10 cellular contexts compared by ENCODE assay signal in the genomic region with DNA sequence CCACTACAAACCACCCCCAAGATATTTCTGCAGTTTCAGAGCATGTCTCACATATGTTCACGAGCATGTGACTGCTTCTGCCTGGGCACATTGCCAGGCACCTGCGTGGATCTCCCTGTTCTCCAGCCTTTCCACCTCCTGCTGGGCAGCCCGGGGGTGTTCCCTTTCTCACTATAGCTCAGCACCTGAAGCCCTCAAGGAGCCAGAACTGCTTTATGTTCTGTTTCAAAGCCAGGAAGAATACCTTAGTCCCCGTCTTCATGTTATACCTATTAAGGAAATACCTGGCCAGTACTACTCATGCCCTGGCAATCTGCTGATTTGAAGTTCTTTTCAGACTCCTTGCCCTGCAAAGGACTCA.
DNase-seq lines count a peak whose midpoint lies in the region; ATAC-seq and TF ChIP-seq lines count a peak whose summit lies in the region.
"Had no signal": no experiment of that assay in that cellular context is flagged by ENCODE, and none has a peak within 500 bp of the region (broad histone marks: within the 10 kb centered on the region; RNA-seq: fewer than 3 reads in every experiment).

No MANE protein-coding gene starts in this region.

- peak overlapping the region; percentile 8 for H3K9ac ChIP-seq in HUES6 (ENCODE audit: low read length)
- H3K9ac ChIP-seq in iPS-20b (ENCODE audit: low read depth, low read length) = no peak overlapping the region; the same call in 1 of the 2 replicates
- H3K9ac ChIP-seq: SK-N-SH had no signal

- peak; percentile 58 for DNase-seq in DMS153 (lab: John Stamatoyannopoulos, UW)
- DNase-seq in RWPE1 (ENCODE audit: low spot score) = peak; percentile 5
- DNase-seq in effector CD4-positive, alpha-beta T cell = no peak
- no peak for DNase-seq in activated effector memory CD4-positive, alpha-beta T cell treated with Interleukin-2 at 50 U/mL for 16 hours
- DNase-seq in germinal center (ENCODE audit: low spot score) = no peak
- DNase-seq: NCI-H1436 treated with DMSO at 0.1 percent for 48 hours, SK-N-SH had no signal

- CTCF ChIA-PET in RWPE1 (lab: Yijun Ruan, JAX) = no interaction called here

- H3K36me3 ChIP-seq in HUES6 (ENCODE audit: control insufficient read depth, insufficient read depth, low read length) (no peaks in the 10 kb centered on the region), iPS-20b (ENCODE audit: insufficient read depth, low read depth, low read length) (no peaks in the 10 kb centered on the region)

- ATAC-seq in HG02970 (IDR thresholded peaks at IDR 0.05; ENCODE audit: low FRiP score, unreplicated experiment) = no peak

- H3K4me1 ChIP-seq in HUES6 (ENCODE audit: control insufficient read depth, insufficient read depth, low read length) (peaks cover 33% of the 10 kb centered on the region), iPS-20b (ENCODE audit: insufficient read depth, low read length) (peaks cover 27% of the 10 kb centered on the region)

- H3K4me3 ChIP-seq in HUES6 (ENCODE audit: low read depth, low read length) (peak overlapping the region; percentile 11; the same call in 1 of the 2 replicates), iPS-20b (ENCODE audit: low read length) (peak overlapping the region; percentile 56; the same call in 1 of the 2 replicates)

- H3K27ac ChIP-seq in HUES6 (ENCODE audit: low read depth, low read length) (peak overlapping the region; percentile 26; the same call in 1 of the 2 replicates), RWPE1 (no peak overlapping the region), iPS-20b (ENCODE audit: low read length) (peak overlapping the region; percentile 7)

- no peaks in the 10 kb centered on the region; the same call in 1 of the 2 replicates for H3K9me3 ChIP-seq in HUES6 (ENCODE audit: control insufficient read depth, insufficient read depth, low read depth, low read length)
- H3K9me3 ChIP-seq in iPS-20b (ENCODE audit: insufficient read depth, low read depth, low read length) = peaks cover 3% of the 10 kb centered on the region; the same call in 1 of the 2 replicates
- H3K9me3 ChIP-seq: SK-N-SH had no signal

- no peak for TF ChIP-seq CTCF in RWPE1 (conservative IDR thresholded peaks at IDR 0.05; ENCODE audit: low read depth)

- POLR2A ChIA-PET in RWPE1 (lab: Yijun Ruan, JAX; ENCODE audit: low non-redundant PET) = interaction anchor here (0.5 kb wide), 1 partner anchor 128 kb away, joined by 3 read pairs; no protein-coding TSS in a partner anchor

- no peaks in the 10 kb centered on the region for H3K27me3 ChIP-seq in HUES6 (ENCODE audit: control insufficient read depth, insufficient read depth, low read length)
- H3K27me3 ChIP-seq in iPS-20b (ENCODE audit: insufficient read depth, low read length) = no peaks in the 10 kb centered on the region

Comparison
In these comparisons a context has a peak if more than half of its experiments do, and no peak if none do; other contexts are left out.
1. DNase-seq: peak in DMS153 (single experiment) and RWPE1 (single experiment); none in effector CD4-positive, alpha-beta T cell (single experiment), activated effector memory CD4-positive, alpha-beta T cell treated with Interleukin-2 at 50 U/mL for 16 hours (single experiment) and germinal center (single experiment).